ENCODE assay signal across 18 cellular contexts in genomic region chr14:89231426-89232113, GRCh38.
"Had no signal": no experiment of that assay in that cellular context is flagged by ENCODE, and none has a peak within 500 bp of the region (broad histone marks: within the 10 kb centered on the region; RNA-seq: fewer than 3 reads in every experiment).

No MANE protein-coding gene starts in this region.

- H3K27me3 Mint-ChIP-seq: activated CD4-positive, alpha-beta T cell treated with anti-CD3 and anti-CD28 coated beads, Interleukin-2, amount 10 ng/mL, durations not matched to agents 24 days and 14 days; brain; central memory CD8-positive, alpha-beta T cell; T-helper 17 cell had no signal

- DNase-seq: activated CD4-positive, alpha-beta T cell treated with anti-CD3 and anti-CD28 coated beads, Interleukin-2, amount 10 ng/mL, durations not matched to agents 24 days and 14 days; activated CD8-positive, alpha-beta memory T cell treated with anti-CD3 and anti-CD28 coated beads for 24 hours; activated naive CD4-positive, alpha-beta T cell treated with anti-CD3 and anti-CD28 coated beads, Interleukin-2, amount 50 U/mL, for 16 hours; amygdala; endodermal cell; erythroblast; left colon; mammary epithelial cell; mucosa of descending colon; pancreas; stimulated activated CD4-positive, alpha-beta T cell treated with anti-CD3 and anti-CD28 coated beads, Interleukin-4, amount 100 ng/mL, for 4 hours; T-helper 17 cell; tibial artery had no signal

- H3K36me3 ChIP-seq: pancreas, tibial artery had no signal

- H3K9me3 Mint-ChIP-seq: activated CD4-positive, alpha-beta T cell treated with anti-CD3 and anti-CD28 coated beads, Interleukin-2, amount 10 ng/mL, durations not matched to agents 24 days and 14 days; central memory CD8-positive, alpha-beta T cell; nephron had no signal

- H3K4me3 ChIP-seq: mucosa of descending colon, pancreas, skin epidermis, tibial artery had no signal

- H3K27ac ChIP-seq: pancreas, tibial artery had no signal

- H3K27me3 ChIP-seq: pancreas, tibial artery had no signal

- H3K27ac Mint-ChIP-seq: activated CD4-positive, alpha-beta T cell treated with anti-CD3 and anti-CD28 coated beads, Interleukin-2, amount 10 ng/mL, durations not matched to agents 24 days and 14 days; endodermal cell; nephron; T-helper 17 cell had no signal

- H3K4me3 Mint-ChIP-seq: activated CD4-positive, alpha-beta T cell treated with anti-CD3 and anti-CD28 coated beads, Interleukin-2, amount 10 ng/mL, durations not matched to agents 24 days and 14 days; brain; central memory CD8-positive, alpha-beta T cell; endodermal cell; nephron; T-helper 17 cell; WTC11 had no signal

- ATAC-seq: left colon, mucosa of descending colon, pancreas, T-helper 17 cell, WTC11 had no signal

- H3K9me3 ChIP-seq: mucosa of descending colon, pancreas, tibial artery had no signal
